In genomic region chr16:2775765-2776499, GRCh38 we compare ENCODE assay signal across 1 cellular context.
TF ChIP-seq lines count a peak whose summit lies in the region.

No MANE protein-coding gene starts in this region.

TF ChIP-seq in IMR-90, 13 proteins besides CTCF, POLR2A, EP300 and RAD21 (continued from another document):
- TF ChIP-seq ELK1 (IDR thresholded peaks at IDR 0.05; ENCODE audit: borderline replicate concordance, low read depth, low read length) (no peak), SMC3 (IDR thresholded peaks at IDR 0.05; ENCODE audit: low read depth, low read length) (no peak), CEBPB (IDR thresholded peaks at IDR 0.05; ENCODE audit: low read depth, low read length) (no peak), MXI1 (IDR thresholded peaks at IDR 0.05; ENCODE audit: borderline replicate concordance, low read depth, low read length) (no peak), USF2 (IDR thresholded peaks at IDR 0.05; ENCODE audit: low read depth, low read length) (no peak), MAZ (IDR thresholded peaks at IDR 0.05; ENCODE audit: borderline replicate concordance, low read depth, low read length) (no peak), MAFK (IDR thresholded peaks at IDR 0.05; ENCODE audit: low read depth, low read length) (no peak), RFX5 (IDR thresholded peaks at IDR 0.05; ENCODE audit: low read depth, low read length) (no peak), NFE2L2 (IDR thresholded peaks at IDR 0.05; ENCODE audit: low read depth, low read length) (no peak), CHD1 (IDR thresholded peaks at IDR 0.05; ENCODE audit: low read depth, low read length) (no peak)
